Comparison of ENCODE assay signal across 21 cellular contexts in genomic region chr13:84263354-84264069, GRCh38.
DNase-seq lines count a peak whose midpoint lies in the region; ATAC-seq and TF ChIP-seq lines count a peak whose summit lies in the region.
"Had no signal": no experiment of that assay in that cellular context is flagged by ENCODE, and none has a peak within 500 bp of the region (broad histone marks: within the 10 kb centered on the region; RNA-seq: fewer than 3 reads in every experiment).

No MANE protein-coding gene starts in this region.

- DNase-seq in DMS53 (lab: John Stamatoyannopoulos, UW) (peak; percentile 0), DMS53 treated with DMSO at 0.1 percent for 48 hours (lab: John Stamatoyannopoulos, UW; ENCODE audit: unreplicated experiment) (no peak), endodermal cell (peak; percentile 47), neural progenitor cell (ENCODE audit: low spot score) (no peak), NCI-H2029 treated with DMSO at 0.1 percent for 48 hours (lab: John Stamatoyannopoulos, UW) (no peak), RWPE1 (ENCODE audit: low spot score) (no peak), heart left ventricle (no peak)
- DNase-seq: BE2C; CD4-positive, alpha-beta T cell; DMS79; MV-4-11; NCI-H1417; NCI-H2029; NCI-H526; NK-92 treated with Interleukin-12 subunit alpha and Interleukin-12 subunit beta, amount 100 ng/mL, for 24 hours; OCI-M1; SW 1271 had no signal

- intact Hi-C loops in heart left ventricle (cut with DNase I), result no loop called here

- no peak overlapping the region for H3K4me2 ChIP-seq in neural progenitor cell

- H3K27me3 ChIP-seq in endodermal cell (ENCODE audit: control insufficient read depth, insufficient read depth, low read length, poor library complexity, severe bottlenecking), result no peaks in the 10 kb centered on the region
- H3K27me3 ChIP-seq in neural progenitor cell, result no peaks in the 10 kb centered on the region
- H3K27me3 ChIP-seq in heart left ventricle, result no peaks in the 10 kb centered on the region
- H3K27me3 ChIP-seq: BE2C had no signal

- peak; percentile 86 for ATAC-seq in HG02610 (IDR thresholded peaks at IDR 0.05; ENCODE audit: unreplicated experiment)
- ATAC-seq in heart left ventricle, result no peak

- H3K4me1 Mint-ChIP-seq in endodermal cell (no peaks in the 10 kb centered on the region), neural progenitor cell (peaks cover 12% of the 10 kb centered on the region)

- H3K4me3 Mint-ChIP-seq in endodermal cell (no peak overlapping the region), neural progenitor cell (no peak overlapping the region)
- H3K4me3 Mint-ChIP-seq: CD4-positive, alpha-beta T cell had no signal

- H2AFZ ChIP-seq in neural progenitor cell (replicated peaks), result peak overlapping the region; percentile 13

- H3F3A ChIP-seq in neural progenitor cell (ENCODE audit: low read depth), result no peaks in the 10 kb centered on the region

- H3K27me3 Mint-ChIP-seq in endodermal cell (ENCODE audit: insufficient read depth), result no peaks in the 10 kb centered on the region
- H3K27me3 Mint-ChIP-seq in neural progenitor cell (ENCODE audit: insufficient read depth, low read depth), result no peaks in the 10 kb centered on the region
- H3K27me3 Mint-ChIP-seq: CD4-positive, alpha-beta T cell had no signal

- WGBS in endodermal cell (ENCODE audit: insufficient coverage in 1 of 2, insufficient read length in 1 of 2), 2 experiments, result 95 to 100% methylated on average over 3 to 9 of the region's 9 CpGs
- 66 to 82% (median 75%) methylated on average over 9 of the region's 9 CpGs for WGBS in heart left ventricle, 4 donors

- POLR2A ChIA-PET in RWPE1 (lab: Yijun Ruan, JAX; ENCODE audit: low non-redundant PET), result no interaction called here

- no peaks in the 10 kb centered on the region for H3K79me2 ChIP-seq in neural progenitor cell (ENCODE audit: low read depth)

- H3K9me3 ChIP-seq in endodermal cell (ENCODE audit: control insufficient read depth, low read length) (no peaks in the 10 kb centered on the region), neural progenitor cell (ENCODE audit: low read depth) (no peaks in the 10 kb centered on the region), heart left ventricle (peaks cover 0 to 3% (median 0%) of the 10 kb centered on the region in 12 donors)
- H3K9me3 ChIP-seq: BE2C, HAP-1 had no signal

- no peaks in the 10 kb centered on the region for H4K20me1 ChIP-seq in neural progenitor cell (ENCODE audit: low read depth)

- H3K36me3 ChIP-seq in endodermal cell (ENCODE audit: control insufficient read depth, insufficient read depth, low read length) (no peaks in the 10 kb centered on the region), neural progenitor cell (no peaks in the 10 kb centered on the region), heart left ventricle (no peaks in the 10 kb centered on the region)
- H3K36me3 ChIP-seq: BE2C, HAP-1 had no signal

- no peak overlapping the region for H3K27ac Mint-ChIP-seq in endodermal cell
- H3K27ac Mint-ChIP-seq in neural progenitor cell, result no peak overlapping the region
- H3K27ac Mint-ChIP-seq: CD4-positive, alpha-beta T cell had no signal

- no peaks in the 10 kb centered on the region for H3K36me3 Mint-ChIP-seq in endodermal cell (ENCODE audit: low read depth)
- no peaks in the 10 kb centered on the region for H3K36me3 Mint-ChIP-seq in neural progenitor cell

- H3K9ac ChIP-seq in endodermal cell (ENCODE audit: extremely low read depth, low read length, poor library complexity, severe bottlenecking), result no peak overlapping the region
- H3K9ac ChIP-seq in neural progenitor cell, result no peak overlapping the region

- no peak for TF ChIP-seq POLR2A in heart left ventricle (IDR thresholded peaks at IDR 0.05)

- no peak overlapping the region for H3K27ac ChIP-seq in endodermal cell (ENCODE audit: low read depth, low read length)
- H3K27ac ChIP-seq in neural progenitor cell, result no peak overlapping the region
- no peak overlapping the region for H3K27ac ChIP-seq in RWPE1
- no peak overlapping the region for H3K27ac ChIP-seq in heart left ventricle
- H3K27ac ChIP-seq: 22Rv1, HL-60 had no signal

- no peaks in the 10 kb centered on the region for H3K4me1 ChIP-seq in endodermal cell (ENCODE audit: control insufficient read depth, insufficient read depth, low read length)
- H3K4me1 ChIP-seq in neural progenitor cell, result no peaks in the 10 kb centered on the region
- H3K4me1 ChIP-seq in heart left ventricle, result no peaks in the 10 kb centered on the region
- H3K4me1 ChIP-seq: BE2C, HAP-1 had no signal

- TF ChIP-seq CTCF in endodermal cell (conservative IDR thresholded peaks at IDR 0.05), result no peak
- no peak for TF ChIP-seq CTCF in neural progenitor cell (IDR thresholded peaks at IDR 0.05)
- TF ChIP-seq CTCF in RWPE1 (conservative IDR thresholded peaks at IDR 0.05; ENCODE audit: low read depth), result no peak
- no peak for TF ChIP-seq CTCF in heart left ventricle (IDR thresholded peaks at IDR 0.05)

- CTCF ChIA-PET in RWPE1 (lab: Yijun Ruan, JAX), result no interaction called here

- no peak overlapping the region for H3K4me3 ChIP-seq in endodermal cell (ENCODE audit: low read length)
- H3K4me3 ChIP-seq in neural progenitor cell, result no peak overlapping the region
- H3K4me3 ChIP-seq in heart left ventricle, result no peak overlapping the region
- H3K4me3 ChIP-seq: HAP-1 had no signal

- no peaks in the 10 kb centered on the region for H3K9me3 Mint-ChIP-seq in endodermal cell
- no peaks in the 10 kb centered on the region for H3K9me3 Mint-ChIP-seq in neural progenitor cell
- H3K9me3 Mint-ChIP-seq: CD4-positive, alpha-beta T cell had no signal

Comparison
In these comparisons a context has a peak if more than half of its experiments do, and no peak if none do; other contexts are left out.
1. DNase-seq: peak in DMS53 (single experiment) and endodermal cell (single experiment); none in DMS53 treated with DMSO at 0.1 percent for 48 hours (single experiment), neural progenitor cell (single experiment), NCI-H2029 treated with DMSO at 0.1 percent for 48 hours (single experiment), RWPE1 (single experiment) and heart left ventricle (0 of 5).